In the genomic region with DNA sequence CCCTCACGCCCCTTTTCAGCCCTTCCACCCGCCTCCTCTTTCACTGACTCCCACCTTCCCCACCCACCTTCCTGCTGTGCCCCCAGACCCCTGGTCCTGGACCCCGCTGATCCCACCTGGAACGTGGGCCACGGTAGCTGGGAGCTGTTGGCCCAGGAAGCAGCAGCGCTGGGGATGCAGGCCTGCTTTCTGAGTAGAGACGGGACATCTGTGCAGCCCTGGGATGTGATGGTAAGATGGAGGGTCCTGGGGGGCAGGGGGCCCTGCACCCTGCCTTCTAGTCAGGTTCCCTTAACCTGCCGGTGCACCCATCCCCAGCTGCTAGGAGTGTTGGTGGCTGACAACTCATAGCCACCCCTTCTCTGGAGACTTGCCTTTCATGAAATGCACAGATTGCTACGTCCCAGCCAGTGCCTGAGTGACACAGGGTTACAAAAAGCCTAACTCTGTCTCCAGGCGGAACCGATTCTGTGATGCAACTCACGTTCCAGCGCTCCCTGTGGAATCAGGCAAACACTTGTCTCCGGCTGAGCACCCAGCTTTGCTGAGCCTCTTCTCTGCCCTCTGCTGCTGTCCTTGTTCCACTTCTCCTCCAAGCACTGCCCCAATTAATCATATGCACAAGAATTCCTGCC, we compare ENCODE assay signal across 19 cellular contexts.
"Had no signal": no experiment of that assay in that cellular context is flagged by ENCODE, and none has a peak within 500 bp of the region (broad histone marks: within the 10 kb centered on the region; RNA-seq: fewer than 3 reads in every experiment).

No MANE protein-coding gene starts in this region.

- H3K27ac Mint-ChIP-seq: activated naive CD8-positive, alpha-beta T cell treated with anti-CD3 and anti-CD28 coated beads for 36 hours had no signal

- H3K27me3 Mint-ChIP-seq: activated naive CD8-positive, alpha-beta T cell treated with anti-CD3 and anti-CD28 coated beads for 36 hours; naive B cell had no signal

- H3K9me3 ChIP-seq: body of pancreas, neutrophil, upper lobe of left lung had no signal

- H3K4me3 Mint-ChIP-seq: activated naive CD8-positive, alpha-beta T cell treated with anti-CD3 and anti-CD28 coated beads for 36 hours had no signal

- ATAC-seq: body of pancreas, heart left ventricle, left colon, right cardiac atrium had no signal

- H3K27ac ChIP-seq: body of pancreas, heart left ventricle, neutrophil, skin epidermis, upper lobe of left lung had no signal

- H3K4me3 ChIP-seq: body of pancreas, heart left ventricle, lung, skin epidermis, upper lobe of left lung had no signal

- H3K27me3 ChIP-seq: body of pancreas, heart left ventricle, neutrophil, upper lobe of left lung had no signal

- DNase-seq: activated CD4-positive, alpha-beta T cell treated with anti-CD3 and anti-CD28 coated beads, Interleukin-2, amount 50 U/mL, for 1 hour; activated naive CD8-positive, alpha-beta T cell treated with anti-CD3 and anti-CD28 coated beads for 36 hours; activated T-cell treated with anti-CD3 and anti-CD28 coated beads, Interleukin-2, amount 50 U/mL, for 48 hours; body of pancreas; central memory CD4-positive, alpha-beta T cell; effector memory CD4-positive, alpha-beta T cell; foreskin melanocyte; heart left ventricle; left colon; naive B cell; right cardiac atrium; stimulated activated CD4-positive, alpha-beta T cell treated with anti-CD3 and anti-CD28 coated beads, Interleukin-4, amount 100 ng/mL, for 4 hours; stimulated activated CD8-positive, alpha-beta memory T cell treated with anti-CD3 and anti-CD28 coated beads, Interleukin-4, amount 100 ng/mL, for 48 hours; stimulated activated naive CD4-positive, alpha-beta T cell treated with Interleukin-2 at 50 U/mL for 16 hours; T-helper 2 cell; upper lobe of left lung had no signal

- H3K4me1 ChIP-seq: body of pancreas, heart left ventricle, upper lobe of left lung had no signal

- H3K4me1 Mint-ChIP-seq: naive B cell had no signal
